ENCODE assay signal across 1 cellular context in the genomic region with DNA sequence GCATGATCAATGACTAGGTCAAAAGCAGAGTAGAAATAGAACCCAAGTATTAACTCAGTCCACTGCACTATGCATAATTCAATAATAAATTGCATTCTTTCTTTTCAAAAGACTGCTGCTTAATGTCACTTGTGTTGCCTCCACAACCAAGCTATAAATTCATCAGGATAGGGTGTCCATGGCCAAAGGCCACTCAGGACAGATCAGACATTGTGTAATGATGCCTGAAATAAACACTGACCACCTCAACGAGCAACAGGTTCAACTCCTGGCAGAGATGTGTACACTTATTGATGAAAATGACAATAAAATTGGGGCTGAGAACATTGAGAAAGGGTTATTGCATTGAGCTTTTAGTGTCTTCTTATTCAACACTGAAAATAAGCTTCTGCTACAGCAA.
TF ChIP-seq lines count a peak whose summit lies in the region.

No MANE protein-coding gene starts in this region.

TF ChIP-seq in WTC11, 78 proteins besides CTCF, POLR2A, EP300 and RAD21 (continued from another document):
- TF ChIP-seq ZBTB43 (CRISPR knock-in tag; IDR thresholded peaks at IDR 0.05) (no peak), SMAD4 (CRISPR knock-in tag; IDR thresholded peaks at IDR 0.05) (no peak), ZNF532 (CRISPR knock-in tag; IDR thresholded peaks at IDR 0.05; ENCODE audit: borderline replicate concordance) (no peak), CDX4 (CRISPR knock-in tag; IDR thresholded peaks at IDR 0.05; ENCODE audit: borderline replicate concordance) (no peak), HMGXB4 (CRISPR knock-in tag; IDR thresholded peaks at IDR 0.05) (no peak), STAT6 (CRISPR knock-in tag; conservative IDR thresholded peaks at IDR 0.05; ENCODE audit: low read depth) (no peak)
- TF ChIP-seq, protein P1, sequence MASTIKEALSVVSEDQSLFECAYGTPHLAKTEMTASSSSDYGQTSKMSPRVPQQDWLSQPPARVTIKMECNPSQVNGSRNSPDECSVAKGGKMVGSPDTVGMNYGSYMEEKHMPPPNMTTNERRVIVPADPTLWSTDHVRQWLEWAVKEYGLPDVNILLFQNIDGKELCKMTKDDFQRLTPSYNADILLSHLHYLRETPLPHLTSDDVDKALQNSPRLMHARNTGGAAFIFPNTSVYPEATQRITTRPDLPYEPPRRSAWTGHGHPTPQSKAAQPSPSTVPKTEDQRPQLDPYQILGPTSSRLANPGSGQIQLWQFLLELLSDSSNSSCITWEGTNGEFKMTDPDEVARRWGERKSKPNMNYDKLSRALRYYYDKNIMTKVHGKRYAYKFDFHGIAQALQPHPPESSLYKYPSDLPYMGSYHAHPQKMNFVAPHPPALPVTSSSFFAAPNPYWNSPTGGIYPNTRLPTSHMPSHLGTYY (CRISPR knock-in tag; IDR thresholded peaks at IDR 0.05) = no peak
